14 cellular contexts compared by ENCODE assay signal in the genomic region with DNA sequence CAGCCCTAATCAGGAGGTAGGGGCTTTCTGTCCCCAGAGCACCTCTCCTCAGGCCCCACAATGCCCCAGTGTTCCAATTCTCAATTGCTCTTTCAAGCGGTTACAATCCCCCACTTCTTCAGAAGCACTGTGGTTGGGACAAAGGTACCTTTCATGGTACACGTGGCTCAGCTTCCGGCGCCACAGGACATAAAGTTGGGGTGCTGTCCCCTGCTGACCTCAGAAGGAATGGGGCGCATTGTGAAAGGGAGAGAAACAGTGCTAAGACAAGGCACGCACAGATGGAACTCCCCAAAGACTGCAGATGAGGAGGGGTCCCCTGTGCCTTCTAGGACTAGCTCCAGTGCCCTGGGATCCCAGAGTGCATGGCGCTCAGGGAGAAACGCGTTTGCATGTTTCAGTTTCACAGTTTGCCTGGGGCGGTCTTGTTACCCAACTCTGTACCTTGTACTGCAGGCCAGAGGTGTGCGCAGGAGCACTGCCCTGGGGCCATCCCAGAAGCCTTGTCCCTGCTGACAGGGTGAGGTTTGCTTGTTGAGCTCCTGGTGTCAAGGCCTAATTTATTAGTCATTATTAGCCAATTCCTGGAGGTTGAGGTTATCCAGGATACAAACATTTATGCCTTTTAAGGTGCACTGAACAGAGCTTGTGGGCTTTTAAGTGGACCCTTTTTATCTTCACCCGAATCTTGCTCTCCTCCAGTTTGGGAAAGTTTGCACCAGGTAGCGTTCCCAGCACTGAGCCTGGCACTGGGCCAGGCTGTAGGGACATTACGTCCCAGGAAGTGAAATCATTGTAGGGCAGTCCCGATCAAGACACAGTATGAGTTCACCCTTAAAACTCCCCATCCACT. TPM values are rescaled to one million over a fixed set of nuclear protein-coding genes. Genes with fewer than 3 reads are reported as not detected.
DNase-seq lines count a peak whose midpoint lies in the region; ATAC-seq, FAIRE-seq and TF ChIP-seq lines count a peak whose summit lies in the region.
"Had no signal": no experiment of that assay in that cellular context is flagged by ENCODE, and none has a peak within 500 bp of the region (broad histone marks: within the 10 kb centered on the region; RNA-seq: fewer than 3 reads in every experiment).

No MANE protein-coding gene starts in this region.

- H3K4me2 ChIP-seq in OCI-LY7 (ENCODE audit: low read length): no peak overlapping the region

- no TSS peak for BruUV-seq in Caco-2 (replicated peaks; lab: Mats Ljungman, UMichigan)
- no TSS peak for BruUV-seq in OCI-LY7 (replicated peaks; lab: Mats Ljungman, UMichigan)

- H3K36me3 ChIP-seq in Caco-2 (ENCODE audit: control insufficient read depth, insufficient read depth, low read length) (no peaks in the 10 kb centered on the region), RWPE2 (ENCODE audit: low read depth) (no peaks in the 10 kb centered on the region), OCI-LY7 (ENCODE audit: insufficient read depth, low read length) (no peaks in the 10 kb centered on the region)

- peak; percentile 83 for ATAC-seq in RWPE2 (ENCODE audit: low read depth)
- ATAC-seq in HG03354 (IDR thresholded peaks at IDR 0.05; ENCODE audit: poor library complexity, severe bottlenecking, unreplicated experiment): no peak
- ATAC-seq: activated T-cell treated with anti-CD3 and anti-CD28 coated beads, Interleukin-2, amount 50 U/mL, for 4 hours had no signal

- H3K4me3 Mint-ChIP-seq in Caco-2 (ENCODE audit: unreplicated experiment) (no peak overlapping the region), neural crest cell (no peak overlapping the region)
- H3K4me3 Mint-ChIP-seq: activated T-cell treated with anti-CD3 and anti-CD28 coated beads, Interleukin-2, amount 50 U/mL, for 4 hours had no signal

- H3K27ac ChIP-seq in RWPE2 (ENCODE audit: poor library complexity, severe bottlenecking) (no peak overlapping the region), OCI-LY7 (ENCODE audit: low read depth, low read length, poor library complexity, severe bottlenecking) (no peak overlapping the region)
- H3K27ac ChIP-seq: GM23248 had no signal

- POLR2A ChIA-PET in Caco-2 (lab: Charles Lee) (interaction anchor here (1.0 to 1.4 kb wide), 3 partner anchors 25 to 46 kb away, joined by 3 to 7 read pairs (median 6); partner anchors contain the start of gene CNDP2), OCI-LY7 (lab: Charles Lee) (no interaction called here)

- intact Hi-C loops in Caco-2 (cut with micrococcal nuclease; ENCODE audit: unreplicated experiment) (loop anchor here (1.0 to 2.0 kb wide), 2 partner anchors 25 to 45 kb away; partner anchors contain the start of gene CNDP2), OCI-LY7 (cut with micrococcal nuclease; ENCODE audit: unreplicated experiment) (no loop called here)

- H3K27me3 Mint-ChIP-seq in Caco-2 (ENCODE audit: insufficient read depth, unreplicated experiment) (no peaks in the 10 kb centered on the region), neural crest cell (ENCODE audit: low read depth) (peaks cover 5% of the 10 kb centered on the region)

- no peaks in the 10 kb centered on the region for H3K9me2 ChIP-seq in OCI-LY7 (ENCODE audit: insufficient read depth, low read length)

- H3K9me3 Mint-ChIP-seq in Caco-2 (ENCODE audit: unreplicated experiment): no peaks in the 10 kb centered on the region
- H3K9me3 Mint-ChIP-seq in neural crest cell: peaks cover 4% of the 10 kb centered on the region
- H3K9me3 Mint-ChIP-seq: activated T-cell treated with anti-CD3 and anti-CD28 coated beads, Interleukin-2, amount 50 U/mL, for 4 hours; naive thymus-derived CD8-positive, alpha-beta T cell had no signal

- DNase-seq in Caco-2: peak; percentile 83 to 91
- DNase-seq in RWPE2 (ENCODE audit: low spot score): no peak
- peak; percentile 93 for DNase-seq in globus pallidus (ENCODE audit: low spot score)
- no peak for DNase-seq in neural crest cell (ENCODE audit: low read depth, low spot score)
- DNase-seq in frontal cortex (ENCODE audit: low spot score in 2 of 2): no peak
- DNase-seq in NCI-H2029 treated with DMSO at 0.1 percent for 48 hours (lab: John Stamatoyannopoulos, UW): no peak
- DNase-seq in OCI-LY7 (ENCODE audit: low spot score): no peak
- DNase-seq: activated T-cell treated with anti-CD3 and anti-CD28 coated beads, Interleukin-2, amount 50 U/mL, for 4 hours; DMS153; GM23248; NCI-H1436 had no signal

- H2AFZ ChIP-seq in OCI-LY7 (ENCODE audit: low read length): no peak overlapping the region
- H2AFZ ChIP-seq: GM23248 had no signal

- TF ChIP-seq CTCF in Caco-2 (IDR thresholded peaks at IDR 0.05; ENCODE audit: insufficient read depth in 1 of 2, low read depth in 1 of 2, low read length in 1 of 2, severe bottlenecking in 1 of 2, unreplicated experiment in 1 of 2) (no peak), RWPE2 (IDR thresholded peaks at IDR 0.05; ENCODE audit: poor library complexity, severe bottlenecking) (no peak), neural crest cell (conservative IDR thresholded peaks at IDR 0.05) (no peak), OCI-LY7 (conservative IDR thresholded peaks at IDR 0.05; ENCODE audit: low read length) (no peak)

- H3K4me3 ChIP-seq in Caco-2 (ENCODE audit: low read depth, low read length) (no peak overlapping the region), RWPE2 (ENCODE audit: severe bottlenecking) (no peak overlapping the region), OCI-LY7 (ENCODE audit: low read depth, low read length, poor library complexity, severe bottlenecking) (no peak overlapping the region)
- H3K4me3 ChIP-seq: GM23248 had no signal

- H3K4me1 Mint-ChIP-seq in Caco-2 (ENCODE audit: low read depth, unreplicated experiment): no peaks in the 10 kb centered on the region
- peaks cover 15% of the 10 kb centered on the region for H3K4me1 Mint-ChIP-seq in neural crest cell

- CTCF ChIA-PET in Caco-2 (lab: Charles Lee) (interaction anchor here (1.0 kb wide), 2 partner anchors 10 to 25 kb away, joined by 5 to 7 read pairs; no protein-coding TSS in a partner anchor), OCI-LY7 (lab: Charles Lee; ENCODE audit: unreplicated experiment) (interaction anchor here (0.6 kb wide), 1 partner anchor 49 kb away, joined by 6 read pairs; no protein-coding TSS in a partner anchor)

- no peak for FAIRE-seq in frontal cortex (lab: Jason Lieb, UNC)

- no peaks in the 10 kb centered on the region for H3K27me3 ChIP-seq in Caco-2 (replicated peaks; ENCODE audit: control insufficient read depth, insufficient read depth, low read length)
- no peaks in the 10 kb centered on the region for H3K27me3 ChIP-seq in RWPE2 (ENCODE audit: insufficient read depth, poor library complexity, severe bottlenecking)

- H3K36me3 Mint-ChIP-seq in Caco-2 (ENCODE audit: insufficient read depth, unreplicated experiment): no peaks in the 10 kb centered on the region
- no peaks in the 10 kb centered on the region for H3K36me3 Mint-ChIP-seq in neural crest cell (ENCODE audit: low read depth)
- H3K36me3 Mint-ChIP-seq: naive thymus-derived CD8-positive, alpha-beta T cell had no signal

- no peaks in the 10 kb centered on the region for H3K9me3 ChIP-seq in Caco-2
- H3K9me3 ChIP-seq in RWPE2 (ENCODE audit: severe bottlenecking): no peaks in the 10 kb centered on the region
- no peaks in the 10 kb centered on the region for H3K9me3 ChIP-seq in OCI-LY7 (ENCODE audit: low read length)

- H3K79me2 ChIP-seq in OCI-LY7 (ENCODE audit: insufficient read depth, low read depth, low read length): no peaks in the 10 kb centered on the region

- no peaks in the 10 kb centered on the region for H4K20me1 ChIP-seq in OCI-LY7 (ENCODE audit: insufficient read depth, low read length)

- H3K27ac Mint-ChIP-seq in Caco-2 (ENCODE audit: unreplicated experiment) (no peak overlapping the region), neural crest cell (ENCODE audit: unreplicated experiment) (peak overlapping the region; percentile 87)

- H3K4me1 ChIP-seq in Caco-2: peaks cover 26% of the 10 kb centered on the region
- peaks cover 15% of the 10 kb centered on the region for H3K4me1 ChIP-seq in RWPE2 (ENCODE audit: insufficient read depth, poor library complexity, severe bottlenecking)
- no peaks in the 10 kb centered on the region for H3K4me1 ChIP-seq in OCI-LY7 (ENCODE audit: insufficient read depth, low read length, poor library complexity, severe bottlenecking)

RNA-seq across cellular contexts. Expression of gene CNDP1, which starts 7.6 kb away (rescaled TPM):
- total RNA-seq in Caco-2 (2022) (0.48 TPM in 1 of 2 replicates, not detected in the other), neural crest cell (0.56 and 0.59 TPM in 2 replicates), frontal cortex (under 0.01 TPM), OCI-LY7 (2022) (not detected in 2 replicates)
- not detected in 2 replicates for total RNA-seq in OCI-LY7 (2014; rRNA removed; shearing (Covaris generic))
- total RNA-seq: GM23248; HT1080; naive thymus-derived CD8-positive, alpha-beta T cell had no signal

RNA-seq across cellular contexts. Expression of gene CNDP2, which starts 45.8 kb away (rescaled TPM):
- total RNA-seq in Caco-2 (2022): 95.1 and 113 TPM in 2 replicates
- total RNA-seq in neural crest cell: 194 and 204 TPM in 2 replicates
- 32.6 TPM for total RNA-seq in frontal cortex
- 28.5 and 51.5 TPM in 2 replicates for total RNA-seq in OCI-LY7 (2014; rRNA removed; shearing (Covaris generic))
- total RNA-seq in OCI-LY7 (2022): 85.2 and 94.8 TPM in 2 replicates

RNA-seq across cellular contexts. Expression of gene ZNF407, which starts 55.7 kb away (rescaled TPM):
- 4.7 and 5.4 TPM in 2 replicates for total RNA-seq in Caco-2 (2022)
- total RNA-seq in neural crest cell: 13.1 and 13.2 TPM in 2 replicates
- 22.0 TPM for total RNA-seq in frontal cortex
- total RNA-seq in OCI-LY7 (2014; rRNA removed; shearing (Covaris generic)): 8.9 and 10.5 TPM in 2 replicates
- 11.9 and 12.1 TPM in 2 replicates for total RNA-seq in OCI-LY7 (2022)

Comparison
In these comparisons a context has a peak if more than half of its experiments do, and no peak if none do; other contexts are left out.
1. DNase-seq: peak in Caco-2 (2 of 2) and globus pallidus (single experiment); none in RWPE2 (single experiment), neural crest cell (single experiment), frontal cortex (0 of 2), NCI-H2029 treated with DMSO at 0.1 percent for 48 hours (single experiment) and OCI-LY7 (single experiment).